Comparison of ENCODE assay signal across 28 cellular contexts in genomic region chr2:70385204-70385603, GRCh38.
"Had no signal": no experiment of that assay in that cellular context is flagged by ENCODE, and none has a peak within 500 bp of the region (broad histone marks: within the 10 kb centered on the region; RNA-seq: fewer than 3 reads in every experiment).

No MANE protein-coding gene starts in this region.

- H3K4me3 ChIP-seq: neural progenitor cell, ovary, psoas muscle, skin epidermis, smooth muscle cell, spleen, suprapubic skin, testis, tibial artery, transverse colon, upper lobe of right lung, vagina had no signal

- H2AFZ ChIP-seq: neural progenitor cell, parathyroid adenoma had no signal

- H3K9me3 ChIP-seq: psoas muscle, spleen, suprapubic skin, testis, tibial artery, transverse colon, upper lobe of right lung, vagina had no signal

- H3K79me2 ChIP-seq: parathyroid adenoma had no signal

- H3K4me2 ChIP-seq: neural progenitor cell, smooth muscle cell had no signal

- H3K27me3 ChIP-seq: neural progenitor cell, ovary, suprapubic skin, testis, transverse colon, upper lobe of right lung, vagina had no signal

- H3K4me1 ChIP-seq: neural progenitor cell, parathyroid adenoma, psoas muscle, spleen, testis, tibial artery, transverse colon, upper lobe of right lung, vagina had no signal

- H3K36me3 ChIP-seq: neural progenitor cell, ovary, spleen, suprapubic skin, tibial artery, transverse colon, upper lobe of right lung, vagina had no signal

- ATAC-seq: natural killer cell; psoas muscle; right cardiac atrium; sciatic nerve; stimulated activated memory B cell treated with anti-CD40 and anti-IgM and Interleukin-4, amounts not matched to agents 10 μg/mL and 1 μg/mL and 100 μg/mL, for 72 hours; stimulated activated naive CD8-positive, alpha-beta T cell treated with anti-CD3 and anti-CD28 coated beads, Interleukin-15, amount 100 ng/mL, for 72 hours; stimulated activated naive CD8-positive, alpha-beta T cell treated with anti-CD3 and anti-CD28 coated beads, Interleukin-15, Interleukin-2, amounts not matched to agents 100 U/mL and 50 U/mL, for 24 hours; upper lobe of right lung had no signal

- DNase-seq: natural killer cell; occipital lobe; ovary; posterior cingulate gyrus; psoas muscle; right cardiac atrium; spleen; stimulated activated CD4-positive, alpha-beta T cell treated with anti-CD3 and anti-CD28 coated beads, Interleukin-12 subunit alpha, Interleukin-12 subunit beta, amount 100 ng/mL, for 4 hours; stimulated activated CD4-positive, alpha-beta T cell treated with anti-CD3 and anti-CD28 coated beads, Interleukin-1b, Interleukin-23, amount 100 ng/mL, for 48 hours; stimulated activated CD4-positive, alpha-beta T cell treated with anti-CD3 and anti-CD28 coated beads, Interleukin-4, amount 100 ng/mL, for 1 hour; stimulated activated CD4-positive, alpha-beta T cell treated with anti-CD3 and anti-CD28 coated beads, Interleukin-4, amount 100 ng/mL, for 4 hours; stimulated activated CD8-positive, alpha-beta memory T cell treated with anti-CD3 and anti-CD28 coated beads, Interleukin-4, amount 100 ng/mL, for 48 hours; stimulated activated naive CD4-positive, alpha-beta T cell; stimulated activated naive CD8-positive, alpha-beta T cell treated with anti-CD3 and anti-CD28 coated beads, Interleukin-15, amount 100 ng/mL, for 72 hours; stimulated activated naive CD8-positive, alpha-beta T cell treated with anti-CD3 and anti-CD28 coated beads, Interleukin-15, Interleukin-2, amounts not matched to agents 100 U/mL and 50 U/mL, for 24 hours; substantia nigra; testis; tibial artery; transverse colon; upper lobe of right lung had no signal

- H3K27ac ChIP-seq: neural progenitor cell, ovary, parathyroid adenoma, psoas muscle, skin epidermis, spleen, suprapubic skin, testis, tibial artery, transverse colon, upper lobe of right lung, vagina had no signal

- H3K9ac ChIP-seq: neural progenitor cell, parathyroid adenoma had no signal
